In genomic region chr6:30013296-30013922, GRCh38 we compare ENCODE assay signal across 1 cellular context.
TF ChIP-seq lines count a peak whose summit lies in the region.

No MANE protein-coding gene starts in this region.

TF ChIP-seq in SK-N-SH treated with all-trans-retinoic acid at 6 μM for 48 hours, 23 proteins besides CTCF, POLR2A, EP300 and RAD21 (continued from another document):
- TF ChIP-seq CSRNP3 (CRISPR knock-in tag; IDR thresholded peaks at IDR 0.05) (no peak), OSR1 (CRISPR knock-in tag; IDR thresholded peaks at IDR 0.05) (no peak)
